32 cellular contexts compared by ENCODE assay signal in genomic region chr12:16088421-16088820, GRCh38.
DNase-seq lines count a peak whose midpoint lies in the region; ATAC-seq, FAIRE-seq and TF ChIP-seq lines count a peak whose summit lies in the region.
"Had no signal": no experiment of that assay in that cellular context is flagged by ENCODE, and none has a peak within 500 bp of the region (broad histone marks: within the 10 kb centered on the region; RNA-seq: fewer than 3 reads in every experiment).

No MANE protein-coding gene starts in this region.

- H4K8ac ChIP-seq in IMR-90 (ENCODE audit: low read depth in 2 of 2, low read length in 2 of 2), result no peak overlapping the region

- no peak overlapping the region for H3K14ac ChIP-seq in IMR-90 (replicated peaks; ENCODE audit: low read depth, low read length)

- no peak overlapping the region for H2BK5ac ChIP-seq in IMR-90 (ENCODE audit: low read depth, low read length, poor library complexity, severe bottlenecking)

- no peak overlapping the region for H2AFZ ChIP-seq in HepG2 (ENCODE audit: low read length)
- no peak overlapping the region for H2AFZ ChIP-seq in IMR-90 (replicated peaks; ENCODE audit: low read length, poor library complexity)

- H3K27ac ChIP-seq in HepG2 (ENCODE audit: extremely low read length, insufficient read depth, low read length) (no peak overlapping the region), right lobe of liver (no peak overlapping the region), A549 (no peak overlapping the region), IMR-90 (ENCODE audit: insufficient read depth, low read length) (no peak overlapping the region), RWPE1 (no peak overlapping the region)
- H3K27ac ChIP-seq: 22Rv1; BLaER1; BLaER1 treated with 17β-estradiol and CSF1 and Interleukin-3, amounts not matched to agents 10 nM and 100 nM; C4-2B had no signal

- H2AK5ac ChIP-seq in IMR-90 (ENCODE audit: low read depth, low read length), result no peak overlapping the region

- H3K18ac ChIP-seq in IMR-90 (ENCODE audit: low read depth, low read length), result no peak overlapping the region

- no peak overlapping the region for H3K56ac ChIP-seq in IMR-90 (ENCODE audit: extremely low read depth, insufficient read depth, low read length)

- ATAC-seq in HepG2 (no peak), right lobe of liver (no peak), A549 (no peak), IMR-90 (ENCODE audit: low read depth) (no peak), sciatic nerve (no peak)
- ATAC-seq: CD8-positive, alpha-beta T cell had no signal

- TF ChIP-seq CTCF in HepG2 (CRISPR knock-in tag; IDR thresholded peaks at IDR 0.05) (no peak), right lobe of liver (IDR thresholded peaks at IDR 0.05) (no peak), A549 (IDR thresholded peaks at IDR 0.05) (no peak), IMR-90 (conservative IDR thresholded peaks at IDR 0.05; ENCODE audit: low read depth, low read length) (no peak), RWPE1 (conservative IDR thresholded peaks at IDR 0.05; ENCODE audit: low read depth) (no peak)

- H3K79me1 ChIP-seq in IMR-90 (ENCODE audit: low read depth in 1 of 2, low read length in 2 of 2), result no peaks in the 10 kb centered on the region

- TF ChIP-seq EP300 in HepG2 (IDR thresholded peaks at IDR 0.05; ENCODE audit: low read depth in 2 of 2, low read length in 2 of 2) (no peak), HepG2 (CRISPR knock-in tag; IDR thresholded peaks at IDR 0.05; ENCODE audit: borderline replicate concordance) (no peak), A549 (IDR thresholded peaks at IDR 0.05) (no peak)

- H3K9me3 ChIP-seq in HepG2 (ENCODE audit: low read length) (no peaks in the 10 kb centered on the region), right lobe of liver (no peaks in the 10 kb centered on the region), A549 (no peaks in the 10 kb centered on the region), IMR-90 (ENCODE audit: control insufficient read depth, insufficient read depth, low read length) (no peaks in the 10 kb centered on the region)
- H3K9me3 ChIP-seq: BE2C, Caco-2 had no signal

- no peaks in the 10 kb centered on the region for H4K20me1 ChIP-seq in HepG2 (ENCODE audit: insufficient read depth, low read length)
- no peaks in the 10 kb centered on the region for H4K20me1 ChIP-seq in IMR-90 (ENCODE audit: insufficient read depth, low read length)
- H4K20me1 ChIP-seq: BLaER1; BLaER1 treated with 17β-estradiol and CSF1 and Interleukin-3, amounts not matched to agents 10 nM and 100 nM had no signal

- CTCF ChIA-PET in HepG2 (lab: Yijun Ruan, JAX; ENCODE audit: low intra/inter-chr PET ratio, low total read pairs), result no interaction called here
- CTCF ChIA-PET in A549 (lab: Yijun Ruan, JAX), result interaction anchor here (1.6 kb wide), 1 partner anchor 11 kb away, joined by 5 read pairs; no protein-coding TSS in a partner anchor
- CTCF ChIA-PET in IMR-90 (lab: Yijun Ruan, JAX), result no interaction called here
- CTCF ChIA-PET in RWPE1 (lab: Yijun Ruan, JAX), result no interaction called here

- DNase-seq in HepG2 (ENCODE audit: low spot score) (no peak), right lobe of liver (no peak), A549 (ENCODE audit: low read depth in 1 of 2, low spot score in 1 of 2) (no peak), IMR-90 (no peak), sciatic nerve (ENCODE audit: low spot score) (no peak), RWPE1 (ENCODE audit: low spot score) (no peak)
- DNase-seq: 8988T; ACHN; AML-193; BE2C; C1 segment of cervical spinal cord; Caco-2; Calu3; CD4-positive, alpha-beta memory T cell; CD4-positive, alpha-beta T cell; CD4-positive, CD25-positive, alpha-beta regulatory T cell; CD8-positive, alpha-beta memory T cell; CD8-positive, alpha-beta T cell; COR-L47; DMS 273 treated with DMSO at 0.1 percent for 48 hours; DMS153; DMS53; DMS79; DMS79 treated with DMSO at 0.1 percent for 48 hours; DND-41; EL had no signal

- TF ChIP-seq RAD21 in HepG2 (CRISPR knock-in tag; IDR thresholded peaks at IDR 0.05) (no peak), A549 (conservative IDR thresholded peaks at IDR 0.05 in 1 of 2, IDR thresholded peaks at IDR 0.05 in 1 of 2) (no peak), IMR-90 (IDR thresholded peaks at IDR 0.05; ENCODE audit: low read length) (no peak)

- H3K79me2 ChIP-seq in HepG2 (ENCODE audit: insufficient read depth, low read length), result no peaks in the 10 kb centered on the region

- in situ Hi-C loops in HepG2 (cut with HindIII; ENCODE audit: extremely low pct_ligation_motif_present, low pct_unique_long_range_greater_than_20kb) (no loop called here), IMR-90 (cut with MboI; ENCODE audit: low sequenced_read_pairs) (no loop called here)

- no peaks in the 10 kb centered on the region for H3K9me1 ChIP-seq in IMR-90 (ENCODE audit: insufficient read depth, low read length)

- intact Hi-C loops in HepG2 (cut with micrococcal nuclease; ENCODE audit: unreplicated experiment) (no loop called here), right lobe of liver (cut with DNase I) (no loop called here), IMR-90 (cut with micrococcal nuclease) (no loop called here), sciatic nerve (cut with DNase I) (no loop called here)

- H2BK120ac ChIP-seq in IMR-90 (ENCODE audit: low read depth, low read length), result no peak overlapping the region

- H2BK15ac ChIP-seq in IMR-90 (ENCODE audit: low read depth, low read length), result no peak overlapping the region

- WGBS in HepG2 (ENCODE audit: low lambda C conversion rate), result 44% methylated on average over 3 of the region's 3 CpGs
- WGBS in right lobe of liver (ENCODE audit: insufficient coverage, low coverage, low lambda C conversion rate, missing lambda C conversion rate), result 81% methylated on average over 3 of the region's 3 CpGs
- WGBS in A549 (ENCODE audit: missing lambda C conversion rate), result 70% methylated on average over 3 of the region's 3 CpGs
- no CpG with 5 or more reads among the region's 3 CpGs for WGBS in IMR-90 (ENCODE audit: extremely low coverage in 2 of 2, insufficient read length in 1 of 2), 2 experiments

- H3K4me1 ChIP-seq in HepG2 (ENCODE audit: insufficient read depth, low read length) (peaks cover 15% of the 10 kb centered on the region), right lobe of liver (no peaks in the 10 kb centered on the region), A549 (no peaks in the 10 kb centered on the region), IMR-90 (ENCODE audit: control insufficient read depth, insufficient read depth, low read length) (no peaks in the 10 kb centered on the region)
- H3K4me1 ChIP-seq: BE2C; BLaER1; BLaER1 treated with 17β-estradiol and CSF1 and Interleukin-3, amounts not matched to agents 10 nM and 100 nM; Caco-2 had no signal

- no peak overlapping the region for H2BK20ac ChIP-seq in IMR-90 (ENCODE audit: low read depth, low read length)

- BruUV-seq in HepG2 (replicated peaks; lab: Mats Ljungman, UMichigan) (no TSS peak), IMR-90 (replicated peaks; lab: Mats Ljungman, UMichigan) (no TSS peak)

- no peak overlapping the region for H3K4me2 ChIP-seq in HepG2 (ENCODE audit: low read depth, low read length)
- H3K4me2 ChIP-seq in A549, result no peak overlapping the region
- H3K4me2 ChIP-seq in IMR-90 (ENCODE audit: low read depth, low read length), result no peak overlapping the region
- H3K4me2 ChIP-seq: BLaER1; BLaER1 treated with 17β-estradiol and CSF1 and Interleukin-3, amounts not matched to agents 10 nM and 100 nM had no signal

- H2AK9ac ChIP-seq in IMR-90 (replicated peaks; ENCODE audit: low read depth, low read length, poor library complexity), result no peak overlapping the region

- H3K27me3 ChIP-seq in HepG2 (ENCODE audit: control insufficient read depth in 1 of 2, insufficient read depth in 2 of 2, low read length in 2 of 2) (no peaks in the 10 kb centered on the region; a peak in 1 of 5 replicates), right lobe of liver (no peaks in the 10 kb centered on the region), IMR-90 (ENCODE audit: control insufficient read depth, insufficient read depth, low read length) (no peaks in the 10 kb centered on the region)
- H3K27me3 ChIP-seq: BE2C; BLaER1; BLaER1 treated with 17β-estradiol and CSF1 and Interleukin-3, amounts not matched to agents 10 nM and 100 nM had no signal

- H3K23ac ChIP-seq in IMR-90 (ENCODE audit: low read depth, low read length), result no peak overlapping the region

- POLR2A ChIA-PET in HepG2 (lab: Yijun Ruan, JAX) (no interaction called here), A549 (lab: Yijun Ruan, JAX) (no interaction called here), IMR-90 (lab: Charles Lee; ENCODE audit: unreplicated experiment) (no interaction called here), RWPE1 (lab: Yijun Ruan, JAX; ENCODE audit: low non-redundant PET) (no interaction called here)

- dilution Hi-C loops in IMR-90 (cut with HindIII; ENCODE audit: low sequenced_read_pairs, unreplicated experiment), result no loop called here

- FAIRE-seq in HepG2 (lab: Jason Lieb, UNC), result no peak
- FAIRE-seq in A549 (lab: Jason Lieb, UNC), result peak; percentile 36
- FAIRE-seq: A204.1, D721Med had no signal

- H4K91ac ChIP-seq in IMR-90 (ENCODE audit: insufficient read depth, low read depth, low read length), result no peak overlapping the region

- H3K9ac ChIP-seq in HepG2 (ENCODE audit: insufficient read depth, low read depth, low read length) (no peak overlapping the region), IMR-90 (ENCODE audit: low read depth, low read length) (no peak overlapping the region)
- H3K9ac ChIP-seq: BLaER1; BLaER1 treated with 17β-estradiol and CSF1 and Interleukin-3, amounts not matched to agents 10 nM and 100 nM had no signal

- H4K5ac ChIP-seq in IMR-90 (ENCODE audit: low read depth, low read length), result no peak overlapping the region

- no peak overlapping the region for H3K4me3 ChIP-seq in HepG2 (replicated peaks in 1 of 3; ENCODE audit: insufficient read depth in 1 of 3, low read depth in 2 of 3, low read length in 3 of 3)
- H3K4me3 ChIP-seq in right lobe of liver, result no peak overlapping the region
- no peak overlapping the region for H3K4me3 ChIP-seq in A549
- H3K4me3 ChIP-seq in IMR-90 (ENCODE audit: insufficient read depth, low read depth, low read length), result no peak overlapping the region
- H3K4me3 ChIP-seq: BLaER1; BLaER1 treated with 17β-estradiol and CSF1 and Interleukin-3, amounts not matched to agents 10 nM and 100 nM had no signal

- no peaks in the 10 kb centered on the region for H3K36me3 ChIP-seq in HepG2 (replicated peaks in 1 of 2; ENCODE audit: control insufficient read depth in 1 of 2, insufficient read depth in 2 of 2, low read length in 2 of 2)
- no peaks in the 10 kb centered on the region for H3K36me3 ChIP-seq in right lobe of liver
- H3K36me3 ChIP-seq in IMR-90 (ENCODE audit: control insufficient read depth, insufficient read depth, low read length), result no peaks in the 10 kb centered on the region
- H3K36me3 ChIP-seq: BE2C; BLaER1; BLaER1 treated with 17β-estradiol and CSF1 and Interleukin-3, amounts not matched to agents 10 nM and 100 nM had no signal

- no peak for TF ChIP-seq POLR2A in HepG2 (IDR thresholded peaks at IDR 0.05; ENCODE audit: insufficient read depth in 1 of 2, low read depth in 2 of 2, low read length in 2 of 2)
- no peak for TF ChIP-seq POLR2A in right lobe of liver (IDR thresholded peaks at IDR 0.05)
- TF ChIP-seq POLR2A in A549 (IDR thresholded peaks at IDR 0.05; ENCODE audit: low read length), result no peak
- no peak for TF ChIP-seq POLR2A in IMR-90 (IDR thresholded peaks at IDR 0.05; ENCODE audit: low read depth, low read length)

- H3K4ac ChIP-seq in IMR-90 (ENCODE audit: low read depth, low read length), result no peak overlapping the region

Comparison
In these comparisons a context has a peak if more than half of its experiments do, and no peak if none do; other contexts are left out.
1. Of the 38 proteins assayed by ChIP-seq in both HepG2 and A549: peak only in HepG2: none; only in A549: none; in both: MAFK; in neither: 37.